In genomic region chr1:229341811-229342304, GRCh38 we compare ENCODE assay signal across 8 cellular contexts. TPM values are rescaled to one million over a fixed set of nuclear protein-coding genes. Genes with fewer than 3 reads are reported as not detected.
DNase-seq lines count a peak whose midpoint lies in the region; TF ChIP-seq lines count a peak whose summit lies in the region.

No MANE protein-coding gene starts in this region.

- H3K4me1 ChIP-seq in HAP-1 (peaks cover 19% of the 10 kb centered on the region), Loucy (ENCODE audit: insufficient read depth, low read length, poor library complexity, severe bottlenecking) (peaks cover 39% of the 10 kb centered on the region), trophoblast cell (ENCODE audit: control insufficient read depth in 1 of 2, insufficient read depth in 2 of 2, low read length in 2 of 2) (peaks cover 0 to 13% of the 10 kb centered on the region in 2 experiments)

- H3K9me3 ChIP-seq in HAP-1 (no peaks in the 10 kb centered on the region), Loucy (ENCODE audit: insufficient read depth, low read depth, low read length) (no peaks in the 10 kb centered on the region), trophoblast cell (ENCODE audit: insufficient read depth, low read depth, low read length) (no peaks in the 10 kb centered on the region)

- peak overlapping the region; percentile 81 for H4K8ac ChIP-seq in trophoblast cell (ENCODE audit: low read depth, low read length)

- H3K9ac ChIP-seq in Loucy (ENCODE audit: low read depth, low read length, poor library complexity, severe bottlenecking) = peak overlapping the region; percentile 81
- H3K9ac ChIP-seq in trophoblast cell (ENCODE audit: low read length) = peak overlapping the region; percentile 81

- H3K36me3 ChIP-seq in HAP-1 (replicated peaks) = 0 out of 2 replicates have a peak, but pooled peaks cover 3% of the 10 kb centered on the region
- H3K36me3 ChIP-seq in Loucy (ENCODE audit: insufficient read depth, low read length) = no peaks in the 10 kb centered on the region
- H3K36me3 ChIP-seq in trophoblast cell (ENCODE audit: control insufficient read depth in 1 of 2, insufficient read depth in 2 of 2, low read length in 2 of 2) = no peaks in the 10 kb centered on the region

- peak overlapping the region; percentile 45 for H4K91ac ChIP-seq in trophoblast cell (ENCODE audit: low read depth, low read length)

- H3K27ac ChIP-seq in trophoblast cell (ENCODE audit: low read depth, low read length) = peak overlapping the region; percentile 80

- H3K4ac ChIP-seq in trophoblast cell (ENCODE audit: low read depth, low read length) = peak overlapping the region; percentile 84

- no peaks in the 10 kb centered on the region; the same call in 1 of the 2 replicates for H3F3A ChIP-seq in Loucy (ENCODE audit: low read depth)

- H3K79me1 ChIP-seq in trophoblast cell (ENCODE audit: low read length) = peaks cover 11% of the 10 kb centered on the region

- H2BK5ac ChIP-seq in trophoblast cell (ENCODE audit: low read depth, low read length, poor library complexity) = peak overlapping the region; percentile 88

- H3K27me3 ChIP-seq in HAP-1 (ENCODE audit: low read depth) (no peaks in the 10 kb centered on the region), Loucy (ENCODE audit: insufficient read depth, low read length, poor library complexity, severe bottlenecking) (no peaks in the 10 kb centered on the region), trophoblast cell (ENCODE audit: insufficient read depth, low read length) (no peaks in the 10 kb centered on the region)

- H2AFZ ChIP-seq in Loucy (ENCODE audit: low read length) = peak overlapping the region; percentile 67; the same call in 1 of the 2 replicates
- H2AFZ ChIP-seq in trophoblast cell (ENCODE audit: insufficient read depth, low read length, poor library complexity) = peak overlapping the region; percentile 66

- peak overlapping the region; percentile 72 for H3K18ac ChIP-seq in trophoblast cell (ENCODE audit: low read length)

- H2BK12ac ChIP-seq in trophoblast cell (ENCODE audit: low read length) = no peak overlapping the region

- H3K4me3 ChIP-seq in HAP-1 = peak overlapping the region; percentile 66
- peak overlapping the region; percentile 85 for H3K4me3 ChIP-seq in Loucy (ENCODE audit: low read length, poor library complexity, severe bottlenecking)
- H3K4me3 ChIP-seq in WI38 (ENCODE audit: low read depth, low read length) = peak overlapping the region; percentile 77
- H3K4me3 ChIP-seq in trophoblast cell (ENCODE audit: low read depth, low read length) = peak overlapping the region; percentile 94

- H4K12ac ChIP-seq in trophoblast cell (ENCODE audit: low read depth, low read length) = no peak overlapping the region

- in situ Hi-C loops in HAP-1 (cut with MboI; ENCODE audit: low sequenced_read_pairs) = no loop called here

- no CpG with 5 or more reads among the region's 54 CpGs for WGBS in trophoblast cell (ENCODE audit: extremely low coverage, insufficient coverage, insufficient read length)

- peaks cover 23% of the 10 kb centered on the region for H4K20me1 ChIP-seq in Loucy (ENCODE audit: insufficient read depth, low read length, poor library complexity, severe bottlenecking)

- H3K9me2 ChIP-seq in Loucy (replicated peaks; ENCODE audit: low read depth, low read length) = no peaks in the 10 kb centered on the region

- DNase-seq in NCI-H1417 (lab: John Stamatoyannopoulos, UW) = peak in 2 of 3 experiments; percentile 41 to 81
- DNase-seq in NCI-H1417 treated with DMSO at 0.1 percent for 48 hours (lab: John Stamatoyannopoulos, UW) = no peak
- DNase-seq in HAP-1 (ENCODE audit: low spot score in 2 of 2) = peak in 1 of 2 experiments; percentile 64
- peak; percentile 59 for DNase-seq in globus pallidus (ENCODE audit: low spot score)
- DNase-seq in trophoblast cell = peak; percentile 31 to 61
- no peak for DNase-seq in stimulated activated CD4-positive, alpha-beta T cell treated with anti-CD3 and anti-CD28 coated beads, Interleukin-15, amount 100 ng/mL, for 24 hours

- H3K79me2 ChIP-seq in Loucy (ENCODE audit: insufficient read depth, low read length) (peaks cover 49% of the 10 kb centered on the region), trophoblast cell (ENCODE audit: control insufficient read depth, insufficient read depth, low read length, poor library complexity) (peaks cover 16% of the 10 kb centered on the region)

- H3K14ac ChIP-seq in trophoblast cell (ENCODE audit: low read length) = peak overlapping the region; percentile 88

- no peak overlapping the region for H3K23ac ChIP-seq in trophoblast cell (ENCODE audit: low read length)

- peak overlapping the region; percentile 30 for H2BK120ac ChIP-seq in trophoblast cell (ENCODE audit: insufficient read depth, low read length, poor library complexity)

- H3K4me2 ChIP-seq in Loucy (ENCODE audit: low read depth, low read length, poor library complexity, severe bottlenecking) = peak overlapping the region; percentile 84
- H3K4me2 ChIP-seq in trophoblast cell (ENCODE audit: low read length) = peak overlapping the region; percentile 86

- H2AK5ac ChIP-seq in trophoblast cell (ENCODE audit: low read length) = no peak overlapping the region

- TF ChIP-seq CTCF in Loucy (conservative IDR thresholded peaks at IDR 0.05; ENCODE audit: low read length) (no peak), WI38 (IDR thresholded peaks at IDR 0.05; ENCODE audit: low read depth, low read length) (no peak)

RNA-seq across cellular contexts. Expression of gene CCSAP, which starts 1.0 kb away (rescaled TPM):
- polyA plus RNA-seq in trophoblast cell (2013) = 42.2 and 43.3 TPM in 2 replicates

Comparison
In these comparisons a context has a peak if more than half of its experiments do, and no peak if none do; other contexts are left out.
1. DNase-seq: peak in NCI-H1417 (2 of 3), globus pallidus (single experiment) and trophoblast cell (2 of 2); none in NCI-H1417 treated with DMSO at 0.1 percent for 48 hours (single experiment) and stimulated activated CD4-positive, alpha-beta T cell treated with anti-CD3 and anti-CD28 coated beads, Interleukin-15, amount 100 ng/mL, for 24 hours (single experiment).
2. Peak in every context shown above with its lines, with median percentiles within 50 percentile points of each other: H3K4me3 ChIP-seq.